In genomic region chr4:123676550-123677229, GRCh38 we compare ENCODE assay signal across 17 cellular contexts.
DNase-seq lines count a peak whose midpoint lies in the region; ATAC-seq and TF ChIP-seq lines count a peak whose summit lies in the region.
"Had no signal": no experiment of that assay in that cellular context is flagged by ENCODE, and none has a peak within 500 bp of the region (broad histone marks: within the 10 kb centered on the region; RNA-seq: fewer than 3 reads in every experiment).

No MANE protein-coding gene starts in this region.

- H3K27me3 ChIP-seq in PC-3 (ENCODE audit: low read length) (no peaks in the 10 kb centered on the region), gastrocnemius medialis (no peaks in the 10 kb centered on the region)
- H3K27me3 ChIP-seq: foreskin keratinocyte had no signal

- H3K9me3 ChIP-seq in PC-3 (ENCODE audit: low read length), result no peaks in the 10 kb centered on the region
- no peaks in the 10 kb centered on the region for H3K9me3 ChIP-seq in gastrocnemius medialis
- H3K9me3 ChIP-seq: left ventricle myocardium inferior, mucosa of descending colon had no signal

- CTCF ChIA-PET in PC-3 (lab: Charles Lee), result no interaction called here

- H3K4me1 ChIP-seq in PC-3 (ENCODE audit: insufficient read depth, low read length) (peaks cover 21% of the 10 kb centered on the region), gastrocnemius medialis (peaks cover 15 to 21% of the 10 kb centered on the region in 2 donors)

- H3K4me3 ChIP-seq in PC-3 (ENCODE audit: low read length) (no peak overlapping the region), gastrocnemius medialis (peak overlapping the region in 2 of 4 donors; percentile 20 to 26)
- H3K4me3 ChIP-seq: left ventricle myocardium inferior, mucosa of descending colon, SK-N-MC had no signal

- no peaks in the 10 kb centered on the region for H3K9me2 ChIP-seq in PC-3 (replicated peaks; ENCODE audit: low read length)

- H3K79me2 ChIP-seq in PC-3 (ENCODE audit: low read length), result no peaks in the 10 kb centered on the region

- TF ChIP-seq POLR2A in gastrocnemius medialis (IDR thresholded peaks at IDR 0.05), result no peak

- TF ChIP-seq CTCF in PC-3 (conservative IDR thresholded peaks at IDR 0.05; ENCODE audit: low read depth, low read length) (no peak), gastrocnemius medialis (IDR thresholded peaks at IDR 0.05 in 4 of 5, conservative IDR thresholded peaks at IDR 0.05 in 1 of 5) (no peak)

- no peak overlapping the region for H3K27ac ChIP-seq in PC-3 (ENCODE audit: low read length)
- peak overlapping the region; percentile 48 to 75 (median 67) for H3K27ac ChIP-seq in gastrocnemius medialis
- H3K27ac ChIP-seq: foreskin keratinocyte, SK-N-MC had no signal

- ATAC-seq in PC-3, result no peak
- peak; percentile 95 for ATAC-seq in gastrocnemius medialis
- ATAC-seq in GM18867 (IDR thresholded peaks at IDR 0.05; ENCODE audit: unreplicated experiment), result no peak
- ATAC-seq: foreskin keratinocyte, mucosa of descending colon had no signal

- DNase-seq in NCI-H748 (lab: John Stamatoyannopoulos, UW; ENCODE audit: unreplicated experiment), result peak; percentile 49
- no peak for DNase-seq in NCI-H748 treated with DMSO at 0.1 percent for 48 hours (lab: John Stamatoyannopoulos, UW)
- peak; percentile 31 for DNase-seq in NCI-H1436 treated with DMSO at 0.1 percent for 48 hours (lab: John Stamatoyannopoulos, UW)
- DNase-seq in PC-3, result peak; percentile 6
- peak; percentile 53 to 70 for DNase-seq in gastrocnemius medialis
- no peak for DNase-seq in NCI-H1048 (lab: John Stamatoyannopoulos, UW)
- DNase-seq in DMS114 treated with DMSO at 0.1 percent for 48 hours (lab: John Stamatoyannopoulos, UW; ENCODE audit: unreplicated experiment), result no peak
- DNase-seq: activated CD4-positive, alpha-beta T cell treated with anti-CD3 and anti-CD28 coated beads for 1 hour; aorta; foreskin keratinocyte; left ventricle myocardium inferior; mucosa of descending colon; NCI-H446; retina; T1000 had no signal

- H3F3A ChIP-seq in PC-3 (ENCODE audit: low read length, unreplicated experiment), result no peaks in the 10 kb centered on the region

- H3K9ac ChIP-seq in PC-3 (ENCODE audit: low read length), result no peak overlapping the region

- intact Hi-C loops in PC-3 (cut with micrococcal nuclease) (loop anchor here (10.0 kb wide), 2 partner anchors 78 to 308 kb away; no protein-coding TSS in a partner anchor), gastrocnemius medialis (cut with DNase I; ENCODE audit: low total_unique reads) (loop anchor here (5.0 to 10.0 kb wide), 2 partner anchors 218 to 341 kb away; no protein-coding TSS in a partner anchor)

- no peak overlapping the region for H3K4me2 ChIP-seq in PC-3 (ENCODE audit: low read length)

- no TSS peak for BruUV-seq in PC-3 (replicated peaks; lab: Mats Ljungman, UMichigan)

- no peaks in the 10 kb centered on the region for H4K20me1 ChIP-seq in PC-3 (ENCODE audit: low read length)

- H2AFZ ChIP-seq in PC-3 (ENCODE audit: low read length), result no peak overlapping the region

- no peaks in the 10 kb centered on the region for H3K36me3 ChIP-seq in PC-3 (ENCODE audit: low read depth, low read length)
- H3K36me3 ChIP-seq in gastrocnemius medialis, result no peaks in the 10 kb centered on the region
- H3K36me3 ChIP-seq: left ventricle myocardium inferior had no signal

- POLR2A ChIA-PET in PC-3 (lab: Charles Lee; ENCODE audit: unreplicated experiment), result no interaction called here

- in situ Hi-C loops in gastrocnemius medialis (cut with MboI; ENCODE audit: low sequenced_read_pairs in 4 of 4), result no loop called here

Comparison
In these comparisons a context has a peak if more than half of its experiments do, and no peak if none do; other contexts are left out.
1. DNase-seq: peak in NCI-H748 (single experiment), NCI-H1436 treated with DMSO at 0.1 percent for 48 hours (single experiment), PC-3 (single experiment) and gastrocnemius medialis (2 of 2); none in NCI-H748 treated with DMSO at 0.1 percent for 48 hours (single experiment), NCI-H1048 (single experiment) and DMS114 treated with DMSO at 0.1 percent for 48 hours (single experiment).
2. ATAC-seq: peak in gastrocnemius medialis (2 of 2); none in PC-3 (single experiment) and GM18867 (single experiment).